13 cellular contexts compared by ENCODE assay signal in genomic region chr9:115063058-115063850, GRCh38. TPM values are rescaled to one million over a fixed set of nuclear protein-coding genes. Genes with fewer than 3 reads are reported as not detected.
DNase-seq lines count a peak whose midpoint lies in the region; ATAC-seq, FAIRE-seq and TF ChIP-seq lines count a peak whose summit lies in the region.
"Had no signal": no experiment of that assay in that cellular context is flagged by ENCODE, and none has a peak within 500 bp of the region (broad histone marks: within the 10 kb centered on the region; RNA-seq: fewer than 3 reads in every experiment).

No MANE protein-coding gene starts in this region.

- no peaks in the 10 kb centered on the region for H3K27me3 ChIP-seq in stomach
- no peaks in the 10 kb centered on the region for H3K27me3 ChIP-seq in H9 (ENCODE audit: insufficient read depth, low read length)

- H3K9me3 Mint-ChIP-seq in H9 = no peaks in the 10 kb centered on the region
- H3K9me3 Mint-ChIP-seq: activated B cell treated with CpG ODN at 0.5 μM for 24 hours had no signal

- no peak for TF ChIP-seq CTCF in stomach (IDR thresholded peaks at IDR 0.05)
- no peak for TF ChIP-seq CTCF in H9 (conservative IDR thresholded peaks at IDR 0.05)

- no peak overlapping the region for H2BK12ac ChIP-seq in H9 (ENCODE audit: insufficient read length, low read depth, low read length)

- H2BK120ac ChIP-seq in H9 (ENCODE audit: low read depth, low read length, poor library complexity, severe bottlenecking) = no peak overlapping the region

- H3K36me3 ChIP-seq in stomach = peaks cover 0 to 15% (median 2%) of the 10 kb centered on the region in 4 donors

- intact Hi-C loops in stomach (cut with DNase I; ENCODE audit: low total_unique reads) = no loop called here

- no peaks in the 10 kb centered on the region for H3K79me2 ChIP-seq in H9 (ENCODE audit: insufficient read depth, low read length)

- DNase-seq in GM04503 (ENCODE audit: low read depth) (peak; percentile 28), astrocyte of the hippocampus (ENCODE audit: low read depth, low spot score) (peak; percentile 49), glomerular visceral epithelial cell (ENCODE audit: extremely low spot score) (peak; percentile 8), stomach (no peak), GM19239 (ENCODE audit: insufficient read length, low spot score) (no peak), HUDEP-2 (lab: John Stamatoyannopoulos, UW; ENCODE audit: unreplicated experiment in 76 of 76) (no peak), H9 (no peak)
- DNase-seq: activated B cell treated with CpG ODN at 0.5 μM for 24 hours, Calu3, NCI-H1092 treated with DMSO at 0.1 percent for 48 hours, NCI-H526 treated with DMSO at 0.1 percent for 48 hours, SIG-M5 had no signal

- peaks cover 10% of the 10 kb centered on the region for H3K27me3 Mint-ChIP-seq in H9 (ENCODE audit: low read depth)

- no peak for FAIRE-seq in GM19239 (lab: Jason Lieb, UNC)

- no peaks in the 10 kb centered on the region for H3K23me2 ChIP-seq in H9 (ENCODE audit: insufficient read length, low read depth, low read length, poor library complexity, severe bottlenecking)

- H3K27ac ChIP-seq in stomach = peak overlapping the region in 4 of 5 donors; percentile 21 to 71 (median 61)
- no peak overlapping the region for H3K27ac ChIP-seq in H9 (ENCODE audit: insufficient read length, low read depth, low read length)

- H3K4me1 Mint-ChIP-seq in H9 = peaks cover 6 to 13% of the 10 kb centered on the region in 2 experiments; a peak in 3 of 4 replicates
- H3K4me1 Mint-ChIP-seq: activated B cell treated with CpG ODN at 0.5 μM for 24 hours had no signal

- no peak overlapping the region for H2BK15ac ChIP-seq in H9 (ENCODE audit: low read depth, low read length)

- H3K9ac ChIP-seq in H9 (ENCODE audit: extremely low read depth, insufficient read length, low read length) = no peak overlapping the region

- ATAC-seq in HG02798 (IDR thresholded peaks at IDR 0.05; ENCODE audit: poor library complexity, unreplicated experiment) = no peak

- no peak for TF ChIP-seq POLR2A in stomach (IDR thresholded peaks at IDR 0.05)

- no peak for TF ChIP-seq EP300 in stomach (IDR thresholded peaks at IDR 0.05)

- no peak overlapping the region for H2AFZ ChIP-seq in H9 (ENCODE audit: low read length)

- H3K14ac ChIP-seq in H9 (ENCODE audit: insufficient read depth, low read length) = no peak overlapping the region

- H3T11ph ChIP-seq in H9 (ENCODE audit: low read length) = no peak overlapping the region

- no peak overlapping the region for H4K5ac ChIP-seq in H9 (ENCODE audit: insufficient read length, low read depth, low read length)

- no peak overlapping the region for H2BK20ac ChIP-seq in H9 (ENCODE audit: low read depth, low read length, poor library complexity, severe bottlenecking)

- H3K9me3 ChIP-seq in stomach (no peaks in the 10 kb centered on the region), H9 (ENCODE audit: control insufficient read depth, low read depth, low read length) (no peaks in the 10 kb centered on the region)

- no peak overlapping the region for H3K56ac ChIP-seq in H9 (ENCODE audit: insufficient read length, low read depth, low read length)

- H3K4me1 ChIP-seq in stomach = peaks cover 0 to 46% (median 9%) of the 10 kb centered on the region in 4 donors
- peaks cover 5% of the 10 kb centered on the region; the same call in 1 of the 2 replicates for H3K4me1 ChIP-seq in H9 (ENCODE audit: insufficient read depth, low read length)

- WGBS in stomach, 5 donors = 79 to 90% (median 85%) methylated on average over 5 to 7 of the region's 7 CpGs
- no CpG with 5 or more reads among the region's 7 CpGs for WGBS in H9 (ENCODE audit: extremely low coverage, insufficient read length, low lambda C conversion rate)

- H2AK5ac ChIP-seq in H9 (ENCODE audit: insufficient read length, low read length) = no peak overlapping the region

- no peak overlapping the region for H4K91ac ChIP-seq in H9 (ENCODE audit: insufficient read length, low read depth, low read length)

- peak overlapping the region in 1 of 3 experiments; percentile 69; a peak in 1 of 7 replicates for H3K27ac Mint-ChIP-seq in H9
- H3K27ac Mint-ChIP-seq: activated B cell treated with CpG ODN at 0.5 μM for 24 hours had no signal

- H3K4me3 Mint-ChIP-seq in H9 = no peak overlapping the region
- H3K4me3 Mint-ChIP-seq: activated B cell treated with CpG ODN at 0.5 μM for 24 hours had no signal

- H3K79me1 ChIP-seq in H9 (ENCODE audit: insufficient read depth, low read depth, low read length, poor library complexity, severe bottlenecking) = no peaks in the 10 kb centered on the region

- H4K8ac ChIP-seq in H9 (replicated peaks; ENCODE audit: insufficient read length, low read depth, low read length) = no peak overlapping the region

- H2BK5ac ChIP-seq in H9 (ENCODE audit: insufficient read length, low read length) = no peak overlapping the region

- H3K4me2 ChIP-seq in H9 (ENCODE audit: insufficient read depth, insufficient read length, low read length) = no peak overlapping the region

- H4K20me1 ChIP-seq in H9 (ENCODE audit: control insufficient read depth, insufficient read depth, insufficient read length) = no peaks in the 10 kb centered on the region

- H3K23ac ChIP-seq in H9 (ENCODE audit: insufficient read length, low read depth, low read length) = no peak overlapping the region

- no peak overlapping the region for H3K4ac ChIP-seq in H9 (ENCODE audit: low read depth, low read length)

- H3K18ac ChIP-seq in H9 (ENCODE audit: insufficient read length, low read depth, low read length) = no peak overlapping the region

- H3K36me3 Mint-ChIP-seq in H9 (ENCODE audit: insufficient read depth in 1 of 3, low read depth in 3 of 3) = no peaks in the 10 kb centered on the region

- H3K4me3 ChIP-seq in stomach = no peak overlapping the region

RNA-seq across cellular contexts. Expression of gene TNC, which starts 54.7 kb away (rescaled TPM):
- 100 to 1,000 TPM in 4 of 5 donors, 10 to 100 TPM in 1; 52.2 to 265 (median 110) TPM for total RNA-seq in stomach
- polyA plus RNA-seq in stomach = 10 to 100 TPM in 1 of 3 donors, 1 to 10 TPM in 2; 3.5 to 14.6 (median 6.1) TPM
- 0.63 and 0.88 TPM in 2 replicates for total RNA-seq in H9 (2021)
- total RNA-seq: activated B cell treated with CpG ODN at 0.5 μM for 24 hours had no signal

Comparison
In these comparisons a context has a peak if more than half of its experiments do, and no peak if none do; other contexts are left out.
1. DNase-seq: peak in GM04503 (single experiment), astrocyte of the hippocampus (single experiment) and glomerular visceral epithelial cell (single experiment); none in stomach (single experiment), GM19239 (single experiment), HUDEP-2 (0 of 76) and H9 (single experiment).
2. RNA of gene TNC, which starts 54.7 kb away (total RNA-seq): 52.2 to 265 TPM in stomach; 0.63 to 0.88 TPM in H9; every median in the first group is over 10 times any median in the second.